In genomic region chr4:119501740-119502139, GRCh38 we compare ENCODE assay signal across 19 cellular contexts.
"Had no signal": no experiment of that assay in that cellular context is flagged by ENCODE, and none has a peak within 500 bp of the region (broad histone marks: within the 10 kb centered on the region; RNA-seq: fewer than 3 reads in every experiment).

No MANE protein-coding gene starts in this region.

- H3K27ac ChIP-seq: RWPE1 had no signal

- H3K9me3 ChIP-seq: MG63, SK-N-SH had no signal

- H3K4me3 ChIP-seq: MG63 had no signal

- DNase-seq: Karpas-422, KG1, MG63, NCI-H1092, NCI-H1436, NCI-H187, NCI-H2029, NCI-H2081 treated with DMSO at 0.1 percent for 48 hours, NCI-H2171, NCI-H226, NCI-H446, NCI-H510A, NCI-H524 treated with DMSO at 0.1 percent for 48 hours, NCI-H69, NCI-H774, PC-3, SHP77, SK-N-SH had no signal

- H3K9ac ChIP-seq: SK-N-SH had no signal

- H3K27me3 ChIP-seq: MG63 had no signal
